ENCODE assay signal across 21 cellular contexts in genomic region chr1:234327577-234328164, GRCh38. TPM values are rescaled to one million over a fixed set of nuclear protein-coding genes. Genes with fewer than 3 reads are reported as not detected.
DNase-seq lines count a peak whose midpoint lies in the region; ATAC-seq, FAIRE-seq and TF ChIP-seq lines count a peak whose summit lies in the region.
"Had no signal": no experiment of that assay in that cellular context is flagged by ENCODE, and none has a peak within 500 bp of the region (broad histone marks: within the 10 kb centered on the region; RNA-seq: fewer than 3 reads in every experiment).

No MANE protein-coding gene starts in this region.

- WGBS in HepG2 (ENCODE audit: low lambda C conversion rate): 17% methylated on average over 8 of the region's 9 CpGs

- peaks cover 40% of the 10 kb centered on the region for H3K4me1 Mint-ChIP-seq in stimulated activated naive CD8-positive, alpha-beta T cell treated with anti-CD3 and anti-CD28 coated beads, Interleukin-15, Interleukin-2, amounts not matched to agents 100 ng/mL and 50 ng/mL, for 24 hours (ENCODE audit: low read depth)
- H3K4me1 Mint-ChIP-seq in stimulated activated naive CD8-positive, alpha-beta T cell treated with anti-CD3 and anti-CD28 coated beads, Interleukin-15, amount 100 ng/mL, for 72 hours: peaks cover 26% of the 10 kb centered on the region

- no peak overlapping the region for H3K27ac Mint-ChIP-seq in stimulated activated naive CD8-positive, alpha-beta T cell treated with anti-CD3 and anti-CD28 coated beads, Interleukin-15, Interleukin-2, amounts not matched to agents 100 ng/mL and 50 ng/mL, for 24 hours
- H3K27ac Mint-ChIP-seq in stimulated activated naive CD8-positive, alpha-beta T cell treated with anti-CD3 and anti-CD28 coated beads, Interleukin-15, amount 100 ng/mL, for 72 hours: no peak overlapping the region
- H3K27ac Mint-ChIP-seq: HFFc6 had no signal

- CTCF ChIA-PET in HepG2 (lab: Yijun Ruan, JAX; ENCODE audit: low intra/inter-chr PET ratio, low total read pairs): interaction anchor here (1.4 kb wide), 1 partner anchor 18 kb away, joined by 3 read pairs; no protein-coding TSS in a partner anchor

- H3K79me2 ChIP-seq in HepG2 (ENCODE audit: insufficient read depth, low read length): no peaks in the 10 kb centered on the region

- TF ChIP-seq EP300 in HepG2 (IDR thresholded peaks at IDR 0.05; ENCODE audit: low read depth in 2 of 2, low read length in 2 of 2) (peak in 1 of 2 experiments; percentile 88; a peak in 2 of 4 replicates), HepG2 (CRISPR knock-in tag; IDR thresholded peaks at IDR 0.05; ENCODE audit: borderline replicate concordance) (peak; percentile 69; the same call in 1 of the 2 replicates)

- H3K9ac ChIP-seq in HepG2 (ENCODE audit: insufficient read depth, low read depth, low read length): no peak overlapping the region

- H3K9me3 Mint-ChIP-seq in stimulated activated naive CD8-positive, alpha-beta T cell treated with anti-CD3 and anti-CD28 coated beads, Interleukin-15, Interleukin-2, amounts not matched to agents 100 ng/mL and 50 ng/mL, for 24 hours: no peaks in the 10 kb centered on the region
- H3K9me3 Mint-ChIP-seq in stimulated activated naive CD8-positive, alpha-beta T cell treated with anti-CD3 and anti-CD28 coated beads, Interleukin-15, amount 100 ng/mL, for 72 hours: no peaks in the 10 kb centered on the region
- H3K9me3 Mint-ChIP-seq: CD8-positive, alpha-beta memory T cell; HFFc6 had no signal

- H3K4me3 ChIP-seq in HepG2 (replicated peaks in 1 of 3; ENCODE audit: insufficient read depth in 1 of 3, low read depth in 2 of 3, low read length in 3 of 3): 0 out of 6 replicates have a peak overlapping the region, but pooled peaks of 1 of the 3 experiments have one; percentile 5

- H3K4me2 ChIP-seq in HepG2 (ENCODE audit: low read depth, low read length): peak overlapping the region; percentile 56

- no peak for TF ChIP-seq CTCF in HepG2 (CRISPR knock-in tag; IDR thresholded peaks at IDR 0.05)

- H3K9me3 ChIP-seq in HepG2 (ENCODE audit: low read length): no peaks in the 10 kb centered on the region
- H3K9me3 ChIP-seq: BE2C, Caco-2 had no signal

- H3K36me3 ChIP-seq in HepG2 (replicated peaks in 1 of 2; ENCODE audit: control insufficient read depth in 1 of 2, insufficient read depth in 2 of 2, low read length in 2 of 2): no peaks in the 10 kb centered on the region
- H3K36me3 ChIP-seq: BE2C had no signal

- H4K20me1 ChIP-seq in HepG2 (ENCODE audit: insufficient read depth, low read length): no peaks in the 10 kb centered on the region

- H3K4me1 ChIP-seq in HepG2 (ENCODE audit: insufficient read depth, low read length): peaks cover 48% of the 10 kb centered on the region
- H3K4me1 ChIP-seq: BE2C, Caco-2 had no signal

- H3K27me3 ChIP-seq in HepG2 (ENCODE audit: control insufficient read depth in 1 of 2, insufficient read depth in 2 of 2, low read length in 2 of 2): no peaks in the 10 kb centered on the region; a peak in 1 of 5 replicates

- peak; percentile 84 for FAIRE-seq in HepG2 (lab: Jason Lieb, UNC)
- FAIRE-seq: A204.1, D721Med, GM12892 had no signal

- H3K4me3 Mint-ChIP-seq in stimulated activated naive CD8-positive, alpha-beta T cell treated with anti-CD3 and anti-CD28 coated beads, Interleukin-15, Interleukin-2, amounts not matched to agents 100 ng/mL and 50 ng/mL, for 24 hours: peak overlapping the region; percentile 15
- H3K4me3 Mint-ChIP-seq in stimulated activated naive CD8-positive, alpha-beta T cell treated with anti-CD3 and anti-CD28 coated beads, Interleukin-15, amount 100 ng/mL, for 72 hours: no peak overlapping the region

- POLR2A ChIA-PET in HepG2 (lab: Yijun Ruan, JAX): interaction anchor here (1.1 to 3.0 kb wide), 5 partner anchors 12 to 46 kb away, joined by 5 to 37 read pairs (median 9); partner anchors contain the start of gene COA6

- in situ Hi-C loops in HepG2 (cut with HindIII; ENCODE audit: extremely low pct_ligation_motif_present, low pct_unique_long_range_greater_than_20kb): no loop called here

- peak overlapping the region; percentile 27 for H3K27ac ChIP-seq in angular gyrus (ENCODE audit: low read depth, low read length)
- peak overlapping the region; percentile 76 for H3K27ac ChIP-seq in HepG2 (ENCODE audit: extremely low read length, insufficient read depth, low read length)
- H3K27ac ChIP-seq: HL-60 had no signal

- no peak for ATAC-seq in stimulated activated naive CD8-positive, alpha-beta T cell treated with anti-CD3 and anti-CD28 coated beads, Interleukin-15, amount 100 ng/mL, for 72 hours
- ATAC-seq in HepG2 (peak; percentile 91), GM19328 (IDR thresholded peaks at IDR 0.05; ENCODE audit: unreplicated experiment) (no peak), GM18498 (IDR thresholded peaks at IDR 0.05; ENCODE audit: unreplicated experiment) (no peak)

- DNase-seq in stimulated activated naive CD8-positive, alpha-beta T cell treated with anti-CD3 and anti-CD28 coated beads, Interleukin-15, amount 100 ng/mL, for 72 hours: no peak
- DNase-seq in HepG2 (ENCODE audit: low spot score) (peak; percentile 76), glomerular visceral epithelial cell (ENCODE audit: extremely low spot score) (no peak)
- DNase-seq: ACHN; BE2C; C1 segment of cervical spinal cord; Caco-2; CD4-positive, CD25-positive, alpha-beta regulatory T cell; CD8-positive, alpha-beta memory T cell; GDM1; GOT3; H7; HFFc6 had no signal

- TF ChIP-seq RAD21 in HepG2 (CRISPR knock-in tag; IDR thresholded peaks at IDR 0.05): no peak

- H3K27me3 Mint-ChIP-seq in stimulated activated naive CD8-positive, alpha-beta T cell treated with anti-CD3 and anti-CD28 coated beads, Interleukin-15, Interleukin-2, amounts not matched to agents 100 ng/mL and 50 ng/mL, for 24 hours: peaks cover 25% of the 10 kb centered on the region
- H3K27me3 Mint-ChIP-seq in stimulated activated naive CD8-positive, alpha-beta T cell treated with anti-CD3 and anti-CD28 coated beads, Interleukin-15, amount 100 ng/mL, for 72 hours: no peaks in the 10 kb centered on the region

- no peak overlapping the region for H2AFZ ChIP-seq in HepG2 (ENCODE audit: low read length)

- H3K36me3 Mint-ChIP-seq in stimulated activated naive CD8-positive, alpha-beta T cell treated with anti-CD3 and anti-CD28 coated beads, Interleukin-15, Interleukin-2, amounts not matched to agents 100 ng/mL and 50 ng/mL, for 24 hours (ENCODE audit: low read depth): no peaks in the 10 kb centered on the region
- H3K36me3 Mint-ChIP-seq: CD4-positive, CD25-positive, alpha-beta regulatory T cell had no signal

- intact Hi-C loops in HepG2 (cut with micrococcal nuclease; ENCODE audit: unreplicated experiment): loop anchor here (1.0 kb wide), 2 partner anchors 17 to 46 kb away; partner anchors contain the start of gene COA6

- no peak for TF ChIP-seq POLR2A in HepG2 (IDR thresholded peaks at IDR 0.05; ENCODE audit: insufficient read depth in 1 of 2, low read depth in 2 of 2, low read length in 2 of 2)

- BruUV-seq in HepG2 (replicated peaks; lab: Mats Ljungman, UMichigan): no TSS peak

TF ChIP-seq in HepG2, 621 proteins besides CTCF, POLR2A, EP300 and RAD21 (continues in another document):
- TF ChIP-seq HOXA5 (CRISPR knock-in tag; IDR thresholded peaks at IDR 0.05): peak; percentile 65; the same call in 1 of the 2 replicates
- TF ChIP-seq JUND (CRISPR knock-in tag; IDR thresholded peaks at IDR 0.05): no peak
- peak; percentile 88; the same call in 1 of the 2 replicates for TF ChIP-seq ZNF256 (CRISPR knock-in tag; conservative IDR thresholded peaks at IDR 0.05)
- TF ChIP-seq CCAR2 (optimal IDR thresholded peaks at IDR 0.05; ENCODE audit: low read depth, low read length): no peak
- peak; percentile 83; the same call in 1 of the 2 replicates for TF ChIP-seq TSC22D2 (CRISPR knock-in tag; IDR thresholded peaks at IDR 0.05; ENCODE audit: borderline replicate concordance)
- TF ChIP-seq TCF7L2 (IDR thresholded peaks at IDR 0.05; ENCODE audit: low read depth, low read length): no peak
- no peak for TF ChIP-seq CBX2 (IDR thresholded peaks at IDR 0.05; ENCODE audit: low read depth, low read length)
- TF ChIP-seq CBX2 (CRISPR knock-in tag; IDR thresholded peaks at IDR 0.05; ENCODE audit: low read depth): no peak
- no peak for TF ChIP-seq ELF1 (CRISPR knock-in tag; IDR thresholded peaks at IDR 0.05)
- TF ChIP-seq TCF7 (IDR thresholded peaks at IDR 0.05; ENCODE audit: low read depth): peak; percentile 67

RNA-seq across cellular contexts. Expression of gene COA6, which starts 45.6 kb away (rescaled TPM):
- 104 and 158 TPM in 2 replicates for total RNA-seq in HepG2 (2016; rRNA removed; fragmentation: Illumina TruSeq; extraction: Trizol)
- 65.3 and 66.5 TPM in 2 replicates for total RNA-seq in HepG2 (2016; cell fraction: cytosol; rRNA removed; fragmentation: Illumina TruSeq; extraction: Trizol; ENCODE audit: low read depth)
- total RNA-seq in HepG2 (2016; cell fraction: insoluble cytoplasmic fraction; rRNA removed; fragmentation: Illumina TruSeq; extraction: Trizol): 117 and 175 TPM in 2 replicates
- total RNA-seq in HepG2 (2016; cell fraction: membrane; rRNA removed; fragmentation: Illumina TruSeq; extraction: Trizol): 73.2 and 76.4 TPM in 2 replicates
- total RNA-seq in HepG2 (2016; cell fraction: nucleus; rRNA removed; fragmentation: Illumina TruSeq; extraction: Trizol): 44.6 and 50.4 TPM in 2 replicates
- 29.1 and 32.4 TPM in 2 replicates for polyA plus RNA-seq in HepG2 (2011; rRNA removed)
- polyA plus RNA-seq in HepG2 (2011; cell fraction: cytosol; rRNA removed): 37.1 and 37.6 TPM in 2 replicates
- 12.7 and 13.3 TPM in 2 replicates for polyA plus RNA-seq in HepG2 (2011; cell fraction: nucleus; rRNA removed)
- 49.6 and 68.8 TPM in 2 replicates for polyA plus RNA-seq in HepG2 (2012)
- polyA plus RNA-seq in HepG2 (2016; cell fraction: cytosol; fragmentation: Illumina TruSeq; extraction: Trizol; ENCODE audit: low read depth): 84.3 and 106 TPM in 2 replicates
- polyA plus RNA-seq in HepG2 (2016; cell fraction: insoluble cytoplasmic fraction; fragmentation: Illumina TruSeq; extraction: Trizol; ENCODE audit: low read depth): 196 and 215 TPM in 2 replicates
- 84.2 and 92.6 TPM in 2 replicates for polyA plus RNA-seq in HepG2 (2016; cell fraction: membrane; fragmentation: Illumina TruSeq; extraction: Trizol; ENCODE audit: low read depth)
- polyA plus RNA-seq in HepG2 (2016; cell fraction: nucleus; fragmentation: Illumina TruSeq; extraction: Trizol; ENCODE audit: insufficient read depth, low read depth): 92.2 and 92.5 TPM in 2 replicates
- polyA minus RNA-seq in HepG2 (2011; rRNA and poly(A)+ RNA removed; ENCODE audit: low replicate concordance): 12.7 and 15.1 TPM in 2 replicates
- polyA minus RNA-seq in HepG2 (2011; cell fraction: cytosol; rRNA and poly(A)+ RNA removed): 16.5 and 16.7 TPM in 2 replicates
- polyA minus RNA-seq in HepG2 (2011; cell fraction: nucleus; rRNA and poly(A)+ RNA removed): 12.4 and 16.9 TPM in 2 replicates
